In the genomic region with DNA sequence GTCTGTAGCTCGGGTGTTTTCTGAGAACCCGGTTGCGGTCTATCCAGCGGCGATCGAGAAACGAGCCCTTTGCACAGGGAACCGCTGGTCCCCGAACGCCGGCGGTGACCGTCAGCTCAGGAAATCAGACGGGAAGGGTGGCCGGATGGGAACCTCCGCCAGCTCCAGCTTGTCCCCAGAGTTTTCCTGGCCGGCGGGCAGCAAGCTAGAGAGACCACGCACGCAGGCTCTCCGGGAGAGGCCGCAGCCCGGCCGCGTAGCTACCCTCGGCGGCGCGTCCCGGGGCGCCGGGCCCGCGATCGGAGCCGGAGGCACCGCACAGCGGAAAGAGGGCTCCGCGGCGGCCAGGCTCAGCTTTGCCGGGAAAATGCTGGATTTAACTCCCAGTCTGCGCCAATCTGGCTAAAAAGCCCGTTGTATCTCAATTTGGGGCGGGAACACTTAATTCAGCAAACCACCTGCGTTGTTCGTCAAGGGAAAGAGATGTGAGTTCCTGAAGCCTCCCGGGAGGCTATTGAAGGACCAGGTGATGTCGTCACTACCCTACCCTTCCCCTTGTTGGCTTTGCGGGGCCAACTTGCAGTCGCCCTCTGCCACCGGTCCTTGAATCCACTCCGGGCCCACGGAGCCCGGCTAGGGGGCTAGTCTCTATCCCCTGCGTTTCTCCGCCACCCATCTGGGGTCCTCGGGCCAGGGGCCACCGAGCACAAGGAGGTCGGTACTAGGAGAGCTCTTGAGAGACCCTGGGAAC, we compare ENCODE assay signal across 8 cellular contexts. TPM values are rescaled to one million over a fixed set of nuclear protein-coding genes. Genes with fewer than 3 reads are reported as not detected.
DNase-seq lines count a peak whose midpoint lies in the region; ATAC-seq and TF ChIP-seq lines count a peak whose summit lies in the region.

No MANE protein-coding gene starts in this region.

- 20% methylated on average over 5 of the region's 60 CpGs for WGBS in esophagus muscularis mucosa
- 9% methylated on average over 45 of the region's 60 CpGs; no CpG with 5 or more reads in 1 of the 2 donors for WGBS in transverse colon (ENCODE audit: low coverage in 1 of 2), 2 donors

- peaks cover 20% of the 10 kb centered on the region for H3K4me1 Mint-ChIP-seq in activated CD4-positive, alpha-beta T cell treated with anti-CD3 and anti-CD28 coated beads, Interleukin-2, amount 10 ng/mL, durations not matched to agents 7 days and 5 days

- no peaks in the 10 kb centered on the region for H3K36me3 Mint-ChIP-seq in activated CD4-positive, alpha-beta T cell treated with anti-CD3 and anti-CD28 coated beads, Interleukin-2, amount 10 ng/mL, durations not matched to agents 7 days and 5 days (ENCODE audit: low read depth)

- H3K4me3 ChIP-seq in esophagus muscularis mucosa, result peak overlapping the region; percentile 61 to 65 (median 62)
- peak overlapping the region; percentile 60 to 69 for H3K4me3 ChIP-seq in mucosa of rectum (ENCODE audit: low read length in 2 of 2)
- H3K4me3 ChIP-seq in transverse colon, result peak overlapping the region; percentile 27 to 58 (median 42)

- in situ Hi-C loops in transverse colon (cut with MboI; ENCODE audit: low pct_ligation_motif_present in 1 of 4, low pct_unique_long_range_greater_than_20kb in 1 of 4, low sequenced_read_pairs in 3 of 4), result loop anchor here in 2 of 4 donors (25.0 kb wide), 1 partner anchor 371 kb away; no protein-coding TSS in a partner anchor

- no peak for TF ChIP-seq POLR2A in esophagus muscularis mucosa (IDR thresholded peaks at IDR 0.05; ENCODE audit: low read depth)
- no peak for TF ChIP-seq POLR2A in transverse colon (IDR thresholded peaks at IDR 0.05)

- peak overlapping the region; percentile 70 for H3K4me3 Mint-ChIP-seq in activated CD4-positive, alpha-beta T cell treated with anti-CD3 and anti-CD28 coated beads, Interleukin-2, amount 10 ng/mL, durations not matched to agents 7 days and 5 days

- CTCF ChIA-PET in activated CD4-positive, alpha-beta T cell treated with anti-CD3 and anti-CD28 coated beads, Interleukin-2, amount 10 ng/mL, durations not matched to agents 7 days and 5 days (lab: Charles Lee), result interaction anchor here (1.3 to 2.1 kb wide), 6 partner anchors 9 to 273 kb away, joined by 3 to 10 read pairs (median 6); no protein-coding TSS in a partner anchor

- peak overlapping the region; percentile 47 to 57 for H3K9ac ChIP-seq in mucosa of rectum (ENCODE audit: low read depth in 1 of 2, low read length in 2 of 2)

- intact Hi-C loops in esophagus muscularis mucosa (cut with DNase I), result no loop called here
- intact Hi-C loops in transverse colon (cut with DNase I; ENCODE audit: low total_unique reads), result loop anchor here (5.0 kb wide), 1 partner anchor 176 kb away; no protein-coding TSS in a partner anchor

- TF ChIP-seq CTCF in esophagus muscularis mucosa (IDR thresholded peaks at IDR 0.05) (no peak), transverse colon (IDR thresholded peaks at IDR 0.05) (no peak)

- H3K4me1 ChIP-seq in esophagus muscularis mucosa (peaks cover 6 to 29% (median 21%) of the 10 kb centered on the region in 4 donors), mucosa of rectum (ENCODE audit: control insufficient read depth in 2 of 2, insufficient read depth in 2 of 2, low read length in 2 of 2) (peaks cover 6 to 19% of the 10 kb centered on the region in 2 donors), transverse colon (peaks cover 4 to 22% (median 12%) of the 10 kb centered on the region in 4 donors)

- peak; percentile 8 for DNase-seq in stimulated activated CD4-positive, alpha-beta T cell treated with anti-CD3 and anti-CD28 coated beads, Interleukin-12 subunit alpha, Interleukin-12 subunit beta, amount 100 ng/mL, for 4 hours
- DNase-seq in stimulated activated CD4-positive, alpha-beta T cell treated with anti-CD3 and anti-CD28 coated beads, Interleukin-4, amount 100 ng/mL, for 4 hours, result no peak
- peak; percentile 21 for DNase-seq in activated CD4-positive, alpha-beta T cell treated with anti-CD3 and anti-CD28 coated beads, Interleukin-2, amount 10 ng/mL, durations not matched to agents 7 days and 5 days
- DNase-seq in esophagus muscularis mucosa (ENCODE audit: extremely low spot score) (peak; percentile 93), transverse colon (peak; percentile 33), NCI-H187 (lab: John Stamatoyannopoulos, UW) (no peak)

- H3K27ac Mint-ChIP-seq in activated CD4-positive, alpha-beta T cell treated with anti-CD3 and anti-CD28 coated beads, Interleukin-2, amount 10 ng/mL, durations not matched to agents 7 days and 5 days, result no peak overlapping the region

- H3K9me3 Mint-ChIP-seq in activated CD4-positive, alpha-beta T cell treated with anti-CD3 and anti-CD28 coated beads, Interleukin-2, amount 10 ng/mL, durations not matched to agents 7 days and 5 days, result no peaks in the 10 kb centered on the region

- H3K27me3 Mint-ChIP-seq in activated CD4-positive, alpha-beta T cell treated with anti-CD3 and anti-CD28 coated beads, Interleukin-2, amount 10 ng/mL, durations not matched to agents 7 days and 5 days, result peaks cover 47% of the 10 kb centered on the region

- H3K36me3 ChIP-seq in esophagus muscularis mucosa (no peaks in the 10 kb centered on the region), mucosa of rectum (ENCODE audit: control insufficient read depth in 2 of 2, insufficient read depth in 2 of 2, low read length in 2 of 2) (no peaks in the 10 kb centered on the region), transverse colon (no peaks in the 10 kb centered on the region)

- ATAC-seq in HG02588 (IDR thresholded peaks at IDR 0.05; ENCODE audit: unreplicated experiment), result no peak

- peak overlapping the region; percentile 75 to 89 (median 79) for H3K27ac ChIP-seq in esophagus muscularis mucosa (replicated peaks in 1 of 4)
- H3K27ac ChIP-seq in mucosa of rectum (ENCODE audit: low read depth in 2 of 2, low read length in 2 of 2), result peak overlapping the region; percentile 43 to 52
- peak overlapping the region; percentile 58 to 65 (median 62) for H3K27ac ChIP-seq in transverse colon

- TF ChIP-seq EP300 in esophagus muscularis mucosa (IDR thresholded peaks at IDR 0.05) (no peak), transverse colon (IDR thresholded peaks at IDR 0.05; ENCODE audit: low read depth) (no peak)

- H3K9me3 ChIP-seq in esophagus muscularis mucosa, result no peaks in the 10 kb centered on the region
- no peaks in the 10 kb centered on the region for H3K9me3 ChIP-seq in mucosa of rectum (ENCODE audit: control insufficient read depth in 2 of 2, low read length in 2 of 2)
- no peaks in the 10 kb centered on the region for H3K9me3 ChIP-seq in transverse colon

- POLR2A ChIA-PET in activated CD4-positive, alpha-beta T cell treated with anti-CD3 and anti-CD28 coated beads, Interleukin-2, amount 10 ng/mL, durations not matched to agents 7 days and 5 days (lab: Charles Lee), result interaction anchor here (0.6 kb wide), 2 partner anchors 39 to 182 kb away, joined by 3 read pairs; no protein-coding TSS in a partner anchor

- H3K27me3 ChIP-seq in esophagus muscularis mucosa, result peaks cover 0 to 8% (median 3%) of the 10 kb centered on the region in 4 donors
- H3K27me3 ChIP-seq in mucosa of rectum (ENCODE audit: control insufficient read depth in 2 of 2, insufficient read depth in 2 of 2, low read length in 2 of 2), result peaks cover 45 to 52% of the 10 kb centered on the region in 2 donors
- peaks cover 76% of the 10 kb centered on the region for H3K27me3 ChIP-seq in transverse colon

RNA-seq across cellular contexts. Expression of a gene that starts 0.9 kb away (rescaled TPM):
- total RNA-seq in activated CD4-positive, alpha-beta T cell treated with anti-CD3 and anti-CD28 coated beads, Interleukin-2, amount 10 ng/mL, durations not matched to agents 7 days and 5 days, result not detected
- total RNA-seq in esophagus muscularis mucosa, result 10 to 100 TPM in 1 of 4 donors, 1 to 10 TPM in 3; 2.1 to 83.3 (median 2.4) TPM
- total RNA-seq in transverse colon, result 1 to 10 TPM in 2 of 4 donors, not detected in 2; 1.1 to 2.1 TPM

RNA-seq across cellular contexts. Expression of a gene that starts 43.6 kb away (rescaled TPM):
- total RNA-seq in activated CD4-positive, alpha-beta T cell treated with anti-CD3 and anti-CD28 coated beads, Interleukin-2, amount 10 ng/mL, durations not matched to agents 7 days and 5 days, result 10 to 100 TPM; 32.6 to 34.3 TPM
- 10 to 100 TPM; 18.3 to 28.3 (median 24.0) TPM for total RNA-seq in esophagus muscularis mucosa
- 10 to 100 TPM in 3 of 4 donors, 1 to 10 TPM in 1; 3.6 to 23.8 (median 12.1) TPM for total RNA-seq in transverse colon

Comparison
In these comparisons a context has a peak if more than half of its experiments do, and no peak if none do; other contexts are left out.
1. DNase-seq: peak in stimulated activated CD4-positive, alpha-beta T cell treated with anti-CD3 and anti-CD28 coated beads, Interleukin-12 subunit alpha, Interleukin-12 subunit beta, amount 100 ng/mL, for 4 hours (single experiment), activated CD4-positive, alpha-beta T cell treated with anti-CD3 and anti-CD28 coated beads, Interleukin-2, amount 10 ng/mL, durations not matched to agents 7 days and 5 days (single experiment), esophagus muscularis mucosa (single experiment) and transverse colon (single experiment); none in stimulated activated CD4-positive, alpha-beta T cell treated with anti-CD3 and anti-CD28 coated beads, Interleukin-4, amount 100 ng/mL, for 4 hours (0 of 2) and NCI-H187 (0 of 2).
2. Peak in every context shown above with its lines, with median percentiles within 50 percentile points of each other: H3K27ac ChIP-seq and H3K4me3 ChIP-seq.